1 cellular context compared by ENCODE assay signal in the genomic region with DNA sequence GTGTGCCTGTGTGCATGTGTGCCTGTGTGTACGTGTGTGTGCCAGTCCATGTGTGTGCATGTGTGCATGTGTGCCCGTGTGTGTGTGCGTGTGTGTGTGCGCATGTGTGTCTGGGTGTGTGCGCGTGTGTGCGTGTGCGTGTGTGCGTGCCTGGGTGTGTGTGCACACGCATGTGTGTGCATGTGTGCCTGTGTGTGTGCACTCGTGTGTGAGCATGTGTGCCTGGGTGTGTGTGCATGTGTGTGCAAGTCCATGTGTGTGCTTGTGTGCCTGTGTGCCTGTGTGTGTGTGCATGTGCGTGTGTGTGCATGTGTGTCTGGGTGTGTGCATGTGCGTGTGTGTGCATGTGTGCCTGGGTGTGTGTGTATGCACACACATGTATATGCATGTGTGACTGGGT.
TF ChIP-seq lines count a peak whose summit lies in the region.

No MANE protein-coding gene starts in this region.

TF ChIP-seq in IMR-90, 13 proteins besides CTCF, POLR2A, EP300 and RAD21 (continued from another document):
- TF ChIP-seq, protein P1, sequence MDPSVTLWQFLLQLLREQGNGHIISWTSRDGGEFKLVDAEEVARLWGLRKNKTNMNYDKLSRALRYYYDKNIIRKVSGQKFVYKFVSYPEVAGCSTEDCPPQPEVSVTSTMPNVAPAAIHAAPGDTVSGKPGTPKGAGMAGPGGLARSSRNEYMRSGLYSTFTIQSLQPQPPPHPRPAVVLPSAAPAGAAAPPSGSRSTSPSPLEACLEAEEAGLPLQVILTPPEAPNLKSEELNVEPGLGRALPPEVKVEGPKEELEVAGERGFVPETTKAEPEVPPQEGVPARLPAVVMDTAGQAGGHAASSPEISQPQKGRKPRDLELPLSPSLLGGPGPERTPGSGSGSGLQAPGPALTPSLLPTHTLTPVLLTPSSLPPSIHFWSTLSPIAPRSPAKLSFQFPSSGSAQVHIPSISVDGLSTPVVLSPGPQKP (IDR thresholded peaks at IDR 0.05; ENCODE audit: borderline replicate concordance, low read depth, low read length) = no peak
- no peak for TF ChIP-seq RFX5 (IDR thresholded peaks at IDR 0.05; ENCODE audit: low read depth, low read length)
- TF ChIP-seq MAZ (IDR thresholded peaks at IDR 0.05; ENCODE audit: borderline replicate concordance, low read depth, low read length) = no peak
- TF ChIP-seq, protein P2, sequence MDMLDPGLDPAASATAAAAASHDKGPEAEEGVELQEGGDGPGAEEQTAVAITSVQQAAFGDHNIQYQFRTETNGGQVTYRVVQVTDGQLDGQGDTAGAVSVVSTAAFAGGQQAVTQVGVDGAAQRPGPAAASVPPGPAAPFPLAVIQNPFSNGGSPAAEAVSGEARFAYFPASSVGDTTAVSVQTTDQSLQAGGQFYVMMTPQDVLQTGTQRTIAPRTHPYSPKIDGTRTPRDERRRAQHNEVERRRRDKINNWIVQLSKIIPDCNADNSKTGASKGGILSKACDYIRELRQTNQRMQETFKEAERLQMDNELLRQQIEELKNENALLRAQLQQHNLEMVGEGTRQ (IDR thresholded peaks at IDR 0.05; ENCODE audit: low read depth, low read length) = no peak
- TF ChIP-seq BHLHE40 (IDR thresholded peaks at IDR 0.05; ENCODE audit: low read depth, low read length) = no peak
- TF ChIP-seq FOS (IDR thresholded peaks at IDR 0.05; ENCODE audit: low read depth, low read length) = no peak
- TF ChIP-seq MXI1 (IDR thresholded peaks at IDR 0.05; ENCODE audit: borderline replicate concordance, low read depth, low read length) = no peak
- no peak for TF ChIP-seq NFE2L2 (IDR thresholded peaks at IDR 0.05; ENCODE audit: low read depth, low read length)
- no peak for TF ChIP-seq SMC3 (IDR thresholded peaks at IDR 0.05; ENCODE audit: low read depth, low read length)
- TF ChIP-seq RCOR1 (IDR thresholded peaks at IDR 0.05; ENCODE audit: insufficient replicate concordance, low read length) = no peak
- TF ChIP-seq CEBPB (IDR thresholded peaks at IDR 0.05; ENCODE audit: low read depth, low read length) = no peak
